ENCODE assay signal across 26 cellular contexts in the genomic region with DNA sequence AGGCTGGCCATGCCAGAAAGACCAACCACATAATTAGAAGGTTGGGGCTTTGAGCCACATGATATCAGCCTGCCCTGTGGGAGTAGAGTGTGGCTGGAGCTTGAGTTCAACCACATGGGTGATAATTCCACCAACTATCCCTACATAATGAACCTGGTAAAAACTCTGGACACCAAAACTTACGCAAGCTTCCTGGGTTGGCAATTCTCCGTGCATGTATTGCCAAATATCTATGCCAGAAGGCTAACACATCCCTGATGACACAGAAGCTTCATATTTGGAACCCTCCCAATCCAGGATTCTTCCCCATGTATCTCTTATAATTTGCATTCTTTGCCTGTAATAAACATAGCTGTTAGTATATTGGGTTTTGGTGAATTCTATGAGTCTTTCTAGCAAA.
DNase-seq lines count a peak whose midpoint lies in the region; ATAC-seq and TF ChIP-seq lines count a peak whose summit lies in the region.
"Had no signal": no experiment of that assay in that cellular context is flagged by ENCODE, and none has a peak within 500 bp of the region (broad histone marks: within the 10 kb centered on the region; RNA-seq: fewer than 3 reads in every experiment).

No MANE protein-coding gene starts in this region.

- DNase-seq in AG10803 (ENCODE audit: low read depth), result peak; percentile 85
- DNase-seq in HS-5 (ENCODE audit: low read depth), result peak; percentile 79
- peak; percentile 9 for DNase-seq in astrocyte of the hippocampus (ENCODE audit: low read depth, low spot score)
- DNase-seq in fibroblast of the conjunctiva (ENCODE audit: low read depth), result peak; percentile 20
- DNase-seq in COLO829 (ENCODE audit: low spot score), result no peak
- DNase-seq in pons (ENCODE audit: low spot score), result no peak
- DNase-seq: activated CD4-positive, alpha-beta T cell treated with anti-CD3 and anti-CD28 coated beads, Interleukin-2, amount 50 U/mL, for 4 hours; activated CD8-positive, alpha-beta memory T cell treated with anti-CD3 and anti-CD28 coated beads, Interleukin-2, amount 50 U/mL, for 4 hours; body of pancreas; C1 segment of cervical spinal cord; effector memory CD8-positive, alpha-beta T cell; immature natural killer cell; KBM-7; left ventricle myocardium superior; NCI-H1092 treated with DMSO at 0.1 percent for 48 hours; NCI-H2107; NCI-H524; posterior cingulate gyrus; T-helper 2 cell had no signal

- ATAC-seq in activated CD4-positive, CD25-positive, alpha-beta regulatory T cell treated with anti-CD3 and anti-CD28 coated beads, Interleukin-2, amount 50 U/mL, for 24 hours, result no peak
- no peak for ATAC-seq in GM21447 (IDR thresholded peaks at IDR 0.05; ENCODE audit: unreplicated experiment)
- ATAC-seq: A549; activated naive CD4-positive, alpha-beta T cell treated with anti-CD3 and anti-CD28 coated beads, Interleukin-2, amount 50 U/mL, for 72 hours; activated T-helper 17 cell treated with anti-CD3 and anti-CD28 coated beads, Interleukin-2, amount 50 U/mL, for 72 hours; body of pancreas; effector memory CD8-positive, alpha-beta T cell; left ventricle myocardium superior had no signal

- TF ChIP-seq CTCF in AG10803 (conservative IDR thresholded peaks at IDR 0.05; ENCODE audit: low read length), result no peak

- no peak overlapping the region for H3K4me3 ChIP-seq in AG10803 (ENCODE audit: low read length)
- H3K4me3 ChIP-seq: A549, body of pancreas, esophagus muscularis mucosa, HAP-1 had no signal

Comparison
In these comparisons a context has a peak if more than half of its experiments do, and no peak if none do; other contexts are left out.
1. DNase-seq: peak in AG10803 (single experiment), HS-5 (single experiment), astrocyte of the hippocampus (single experiment) and fibroblast of the conjunctiva (single experiment); none in COLO829 (single experiment) and pons (single experiment).